In genomic region chr11:65506770-65507485, GRCh38 we compare ENCODE assay signal across 1 cellular context.
TF ChIP-seq lines count a peak whose summit lies in the region.

No MANE protein-coding gene starts in this region.

TF ChIP-seq in WTC11, 78 proteins besides CTCF, POLR2A, EP300 and RAD21 (continued from another document):
- TF ChIP-seq AFF4 (CRISPR knock-in tag; IDR thresholded peaks at IDR 0.05; ENCODE audit: borderline replicate concordance) (0 out of 2 replicates have a peak, but pooled peaks have one; percentile 30), JAZF1 (CRISPR knock-in tag; IDR thresholded peaks at IDR 0.05) (no peak), ELF4 (CRISPR knock-in tag; IDR thresholded peaks at IDR 0.05; ENCODE audit: low read depth) (0 out of 2 replicates have a peak, but pooled peaks have one; percentile 13), ZMAT4 (CRISPR knock-in tag; IDR thresholded peaks at IDR 0.05) (peak; percentile 14; the same call in 1 of the 2 replicates), RELA (CRISPR knock-in tag; IDR thresholded peaks at IDR 0.05; ENCODE audit: borderline replicate concordance) (no peak), ZNF219 (CRISPR knock-in tag; IDR thresholded peaks at IDR 0.05; ENCODE audit: borderline replicate concordance) (no peak), FOXK1 (CRISPR knock-in tag; IDR thresholded peaks at IDR 0.05) (no peak)
